In genomic region chr11:111870887-111871692, GRCh38 we compare ENCODE assay signal across 8 cellular contexts.
DNase-seq lines count a peak whose midpoint lies in the region; ATAC-seq, FAIRE-seq and TF ChIP-seq lines count a peak whose summit lies in the region.

Gene ALG9, minus strand, starts transcription at chr11:111871581. Its CDS starts 99 bp downstream, at chr11:111871482.

- H3K9ac ChIP-seq in OCI-LY3 (ENCODE audit: low read length): peak within 1 kb of the TSS; percentile 81
- H3K9ac ChIP-seq in mucosa of stomach (ENCODE audit: low read length): peak within 1 kb of the TSS; percentile 77

- peaks cover 29% of the 10 kb centered on the region for H3K36me3 ChIP-seq in OCI-LY3 (replicated peaks; ENCODE audit: low read depth, low read length)
- no peaks in the 10 kb centered on the region for H3K36me3 ChIP-seq in mucosa of stomach (ENCODE audit: control insufficient read depth, insufficient read depth, low read length)

- H4K20me1 ChIP-seq in OCI-LY3 (ENCODE audit: insufficient read depth, low read length): no peaks in the 10 kb centered on the region

- peak; percentile 64 for TF ChIP-seq POLR2A in erythroblast (IDR thresholded peaks at IDR 0.05; ENCODE audit: low read length)

- H3K9me3 ChIP-seq in OCI-LY3 (ENCODE audit: insufficient read depth, low read length) (no peaks in the 10 kb centered on the region), mucosa of stomach (ENCODE audit: control insufficient read depth, low read length) (no peaks in the 10 kb centered on the region)

- H3K4me3 ChIP-seq in OCI-LY3 (ENCODE audit: low read length) (peak within 1 kb of the TSS; percentile 86), mucosa of stomach (ENCODE audit: low read length) (peak within 1 kb of the TSS; percentile 92)

- peak within 1 kb of the TSS; percentile 67 for H3K27ac ChIP-seq in OCI-LY3 (ENCODE audit: low read length)

- H3K4me2 ChIP-seq in OCI-LY3 (ENCODE audit: low read length): peak within 1 kb of the TSS; percentile 92

- peak; percentile 92 for DNase-seq in D341Med (ENCODE audit: low spot score)
- peak; percentile 93 for DNase-seq in HTR-8/SVneo (ENCODE audit: insufficient read length, low spot score)
- peak; percentile 86 for DNase-seq in activated T-cell treated with anti-CD3 and anti-CD28 coated beads for 4 hours
- peak; percentile 89 to 92 for DNase-seq in erythroblast (lab: John Stamatoyannopoulos, UW)
- peak; percentile 83 for DNase-seq in stimulated activated CD8-positive, alpha-beta memory T cell treated with anti-CD3 and anti-CD28 coated beads, Interleukin-7, amount 100 ng/mL, for 24 hours (ENCODE audit: low read depth)

- H3K79me2 ChIP-seq in OCI-LY3 (ENCODE audit: low read length): peaks cover 7% of the 10 kb centered on the region

- H3K27me3 ChIP-seq in OCI-LY3 (ENCODE audit: low read depth, low read length): no peaks in the 10 kb centered on the region
- no peaks in the 10 kb centered on the region for H3K27me3 ChIP-seq in mucosa of stomach (ENCODE audit: control insufficient read depth, insufficient read depth, low read length)

- peak within 1 kb of the TSS; percentile 98 for H2AFZ ChIP-seq in OCI-LY3 (ENCODE audit: low read depth, low read length)

- peak; percentile 98 for FAIRE-seq in HTR-8/SVneo (lab: Jason Lieb, UNC)

- ATAC-seq in GM21360 (IDR thresholded peaks at IDR 0.05; ENCODE audit: unreplicated experiment): peak; percentile 82

- H3K4me1 ChIP-seq in OCI-LY3 (ENCODE audit: low read length) (peaks cover 15% of the 10 kb centered on the region), mucosa of stomach (ENCODE audit: control insufficient read depth, insufficient read depth, low read length) (peaks cover 4% of the 10 kb centered on the region)

- 0 out of 2 replicates have a peak, but pooled peaks have one; percentile 4 for TF ChIP-seq CTCF in OCI-LY3 (IDR thresholded peaks at IDR 0.05; ENCODE audit: low read depth, low read length)

Comparison
In these comparisons a context has a peak if more than half of its experiments do, and no peak if none do; other contexts are left out.
1. Peak in every context shown above with its lines: DNase-seq, ATAC-seq, H3K4me3 ChIP-seq and H3K27ac ChIP-seq.